12 cellular contexts compared by ENCODE assay signal in the genomic region with DNA sequence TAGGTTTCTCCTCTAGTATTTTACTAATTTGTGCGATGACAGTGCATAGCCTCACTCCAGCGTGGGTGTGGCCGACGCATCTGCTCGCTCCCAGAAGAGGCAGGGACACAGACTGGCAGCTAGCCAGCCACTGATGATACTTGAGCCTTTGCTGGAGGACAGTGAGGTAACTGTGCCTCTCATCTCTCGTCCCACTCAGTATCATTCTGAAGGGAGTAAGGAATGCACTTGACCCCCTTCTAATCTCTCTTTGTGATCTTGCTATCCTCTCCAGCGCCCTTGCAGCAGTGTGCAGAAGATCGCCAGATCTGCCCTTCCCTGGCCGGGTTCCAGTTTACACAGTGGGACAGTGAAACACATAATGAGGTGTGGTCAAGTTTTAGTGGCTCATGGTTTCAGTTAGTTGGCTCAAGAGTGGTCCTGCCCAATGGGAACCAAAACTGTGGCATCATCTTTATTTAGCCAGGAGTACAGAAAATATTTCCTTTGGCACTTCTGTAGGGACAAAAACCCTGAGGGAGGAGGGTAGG. TPM values are rescaled to one million over a fixed set of nuclear protein-coding genes. Genes with fewer than 3 reads are reported as not detected.
A peak's percentile ranks its signal among the peaks of the same experiment; 100 is the strongest.
DNase-seq lines count a peak whose midpoint lies in the region; ATAC-seq and TF ChIP-seq lines count a peak whose summit lies in the region.
"Had no signal": no experiment of that assay in that cellular context is flagged by ENCODE, and none has a peak within 500 bp of the region (broad histone marks: within the 10 kb centered on the region; RNA-seq: fewer than 3 reads in every experiment).

No MANE protein-coding gene starts in this region.

- no peak overlapping the region for H4K8ac ChIP-seq in neuronal stem cell (ENCODE audit: low read depth, low read length)

- H3K4me1 ChIP-seq in esophagus muscularis mucosa: peaks cover 4 to 15% (median 5%) of the 10 kb centered on the region in 4 donors
- no peaks in the 10 kb centered on the region for H3K4me1 ChIP-seq in neuronal stem cell (ENCODE audit: control insufficient read depth in 2 of 2, insufficient read depth in 1 of 2, low read depth in 1 of 2, low read length in 2 of 2)
- no peaks in the 10 kb centered on the region for H3K4me1 ChIP-seq in endodermal cell (ENCODE audit: control insufficient read depth, insufficient read depth, low read length)

- H3K27ac Mint-ChIP-seq in endodermal cell: no peak overlapping the region
- H3K27ac Mint-ChIP-seq: activated naive CD4-positive, alpha-beta T cell treated with anti-CD3 and anti-CD28 coated beads, Interleukin-2, amount 50 U/mL, for 24 hours had no signal

- no peak overlapping the region for H2BK120ac ChIP-seq in neuronal stem cell (ENCODE audit: low read depth, low read length)

- TF ChIP-seq POLR2A in esophagus muscularis mucosa (IDR thresholded peaks at IDR 0.05; ENCODE audit: low read depth): no peak

- no peak overlapping the region for H3K14ac ChIP-seq in neuronal stem cell (ENCODE audit: low read length)

- no peak overlapping the region for H3K4ac ChIP-seq in neuronal stem cell (ENCODE audit: low read length)

- peak overlapping the region; percentile 47 for H3K9ac ChIP-seq in neuronal stem cell (ENCODE audit: low read depth, low read length, poor library complexity)
- no peak overlapping the region for H3K9ac ChIP-seq in endodermal cell (ENCODE audit: extremely low read depth, low read length, poor library complexity, severe bottlenecking)

- H3K27ac ChIP-seq in esophagus muscularis mucosa (replicated peaks in 1 of 4): peak overlapping the region in 3 of 4 donors; percentile 1 to 34 (median 18)
- no peak overlapping the region for H3K27ac ChIP-seq in neuronal stem cell (replicated peaks; ENCODE audit: low read length)
- no peak overlapping the region for H3K27ac ChIP-seq in endodermal cell (ENCODE audit: low read depth, low read length)

- in situ Hi-C loops in Caki2 (cut with HindIII; ENCODE audit: low pct_unique_long_range_greater_than_20kb, low sequenced_read_pairs): no loop called here

- no peak overlapping the region for H2BK5ac ChIP-seq in neuronal stem cell (ENCODE audit: low read length)

- WGBS in esophagus muscularis mucosa: 65% methylated on average over 9 of the region's 9 CpGs
- WGBS in neuronal stem cell (ENCODE audit: extremely low coverage in 2 of 2, insufficient read length in 2 of 2, insufficient replicate concordance in 1 of 2), 2 donors: no CpG with 5 or more reads among the region's 9 CpGs
- WGBS in endodermal cell (ENCODE audit: insufficient coverage in 1 of 2, insufficient read length in 1 of 2), 2 experiments: 94 to 98% methylated on average over 8 to 9 of the region's 9 CpGs

- intact Hi-C loops in esophagus muscularis mucosa (cut with DNase I): no loop called here

- peak; percentile 89 for DNase-seq in Caki2 (ENCODE audit: low read depth)
- DNase-seq in NCI-H2227 (lab: John Stamatoyannopoulos, UW; ENCODE audit: unreplicated experiment): peak; percentile 91
- DNase-seq in esophagus muscularis mucosa (ENCODE audit: extremely low spot score): no peak
- DNase-seq in neuronal stem cell (ENCODE audit: low spot score): no peak
- DNase-seq in activated CD4-positive, alpha-beta T cell treated with anti-CD3 and anti-CD28 coated beads, Interleukin-2, amount 50 U/mL, for 48 hours: no peak
- no peak for DNase-seq in endodermal cell
- DNase-seq: CD8-positive, alpha-beta memory T cell; glutamatergic neuron; NCI-H1436 had no signal

- TF ChIP-seq EP300 in esophagus muscularis mucosa (IDR thresholded peaks at IDR 0.05): no peak

- H3K27me3 ChIP-seq in esophagus muscularis mucosa (no peaks in the 10 kb centered on the region), neuronal stem cell (ENCODE audit: control insufficient read depth in 3 of 3, insufficient read depth in 3 of 3, low read depth in 1 of 3, low read length in 3 of 3) (no peaks in the 10 kb centered on the region), endodermal cell (ENCODE audit: control insufficient read depth, insufficient read depth, low read length, poor library complexity, severe bottlenecking) (no peaks in the 10 kb centered on the region)

- no peaks in the 10 kb centered on the region for H3K4me1 Mint-ChIP-seq in endodermal cell
- H3K4me1 Mint-ChIP-seq: activated naive CD4-positive, alpha-beta T cell treated with anti-CD3 and anti-CD28 coated beads, Interleukin-2, amount 50 U/mL, for 24 hours had no signal

- no peak overlapping the region for H2BK15ac ChIP-seq in neuronal stem cell (ENCODE audit: low read length)

- ATAC-seq in HG03571 (IDR thresholded peaks at IDR 0.05; ENCODE audit: unreplicated experiment) (no peak), HG02588 (IDR thresholded peaks at IDR 0.05; ENCODE audit: unreplicated experiment) (no peak)

- no peaks in the 10 kb centered on the region for H3K79me1 ChIP-seq in neuronal stem cell (ENCODE audit: low read depth, low read length)

- H3K36me3 ChIP-seq in esophagus muscularis mucosa: no peaks in the 10 kb centered on the region
- H3K36me3 ChIP-seq in neuronal stem cell (replicated peaks in 1 of 2; ENCODE audit: control insufficient read depth in 2 of 2, insufficient read depth in 2 of 2, low read length in 2 of 2): peaks cover 50 to 98% of the 10 kb centered on the region in 2 donors
- H3K36me3 ChIP-seq in endodermal cell (ENCODE audit: control insufficient read depth, insufficient read depth, low read length): peaks cover 73% of the 10 kb centered on the region

- H4K91ac ChIP-seq in neuronal stem cell (ENCODE audit: low read depth, low read length, poor library complexity): no peak overlapping the region

- H3K4me2 ChIP-seq in neuronal stem cell (ENCODE audit: insufficient read depth, low read length, poor library complexity, severe bottlenecking): no peak overlapping the region

- no peak overlapping the region for H2BK12ac ChIP-seq in neuronal stem cell (ENCODE audit: low read length)

- H3K23ac ChIP-seq in neuronal stem cell (ENCODE audit: low read depth, low read length, poor library complexity): no peak overlapping the region

- H3K18ac ChIP-seq in neuronal stem cell (ENCODE audit: low read length): no peak overlapping the region

- no peaks in the 10 kb centered on the region for H3K9me3 Mint-ChIP-seq in endodermal cell
- H3K9me3 Mint-ChIP-seq: activated naive CD4-positive, alpha-beta T cell treated with anti-CD3 and anti-CD28 coated beads, Interleukin-2, amount 50 U/mL, for 24 hours; CD8-positive, alpha-beta memory T cell had no signal

- peaks cover 65% of the 10 kb centered on the region for H3K36me3 Mint-ChIP-seq in endodermal cell (ENCODE audit: low read depth)
- H3K36me3 Mint-ChIP-seq: activated naive CD4-positive, alpha-beta T cell treated with anti-CD3 and anti-CD28 coated beads, Interleukin-2, amount 50 U/mL, for 24 hours had no signal

- H3K9me3 ChIP-seq in esophagus muscularis mucosa (no peaks in the 10 kb centered on the region), neuronal stem cell (replicated peaks in 1 of 2; ENCODE audit: control insufficient read depth in 2 of 2, insufficient read depth in 1 of 2, low read depth in 1 of 2, low read length in 2 of 2) (no peaks in the 10 kb centered on the region), endodermal cell (ENCODE audit: control insufficient read depth, low read length) (no peaks in the 10 kb centered on the region)

- no peak overlapping the region for H2AFZ ChIP-seq in neuronal stem cell (ENCODE audit: low read length)

- TF ChIP-seq CTCF in esophagus muscularis mucosa (IDR thresholded peaks at IDR 0.05): no peak
- TF ChIP-seq CTCF in endodermal cell (conservative IDR thresholded peaks at IDR 0.05): no peak

- H3K4me3 ChIP-seq in esophagus muscularis mucosa (no peak overlapping the region), neuronal stem cell (ENCODE audit: low read length in 2 of 2) (no peak overlapping the region), endodermal cell (ENCODE audit: low read length) (no peak overlapping the region)

- H3K27me3 Mint-ChIP-seq in endodermal cell (ENCODE audit: insufficient read depth): no peaks in the 10 kb centered on the region
- H3K27me3 Mint-ChIP-seq: activated naive CD4-positive, alpha-beta T cell treated with anti-CD3 and anti-CD28 coated beads, Interleukin-2, amount 50 U/mL, for 24 hours; CD8-positive, alpha-beta memory T cell had no signal

- H2AK5ac ChIP-seq in neuronal stem cell (ENCODE audit: low read depth, low read length): no peak overlapping the region

- no peak overlapping the region for H3K4me3 Mint-ChIP-seq in endodermal cell
- H3K4me3 Mint-ChIP-seq: activated naive CD4-positive, alpha-beta T cell treated with anti-CD3 and anti-CD28 coated beads, Interleukin-2, amount 50 U/mL, for 24 hours; CD8-positive, alpha-beta memory T cell had no signal

RNA-seq across cellular contexts. Expression of a gene that starts 17.5 kb away (rescaled TPM):
- 30.5 and 43.0 TPM in 2 replicates for total RNA-seq in Caki2 (2014; rRNA removed; shearing (Covaris generic); ENCODE audit: low replicate concordance)
- total RNA-seq in esophagus muscularis mucosa (1 to 10 TPM in 2 of 4 donors, under 1 TPM in 2; 0.45 to 1.4 (median 0.87) TPM), endodermal cell (10 to 100 TPM; 35.0 to 49.5 TPM)
- 46.7 TPM for polyA plus RNA-seq in neuronal stem cell (2013, experiment 1 of 2)
- polyA plus RNA-seq in neuronal stem cell (2013, experiment 2 of 2): 46.2 TPM
- 52.9 TPM for polyA plus RNA-seq in endodermal cell (2013, experiment 1 of 2)
- polyA plus RNA-seq in endodermal cell (2013, experiment 2 of 2): 58.8 TPM

RNA-seq across cellular contexts. Expression of a gene that starts 28.0 kb away (rescaled TPM):
- total RNA-seq in Caki2 (2014; rRNA removed; shearing (Covaris generic); ENCODE audit: low replicate concordance): not detected in 2 replicates
- total RNA-seq in esophagus muscularis mucosa (1 to 10 TPM in 2 of 4 donors, under 1 TPM in 2; 0.42 to 1.4 (median 0.93) TPM), endodermal cell (1 to 10 TPM; 6.8 to 8.0 TPM)
- 4.8 TPM for polyA plus RNA-seq in neuronal stem cell (2013, experiment 1 of 2)
- 4.3 TPM for polyA plus RNA-seq in neuronal stem cell (2013, experiment 2 of 2)
- polyA plus RNA-seq in endodermal cell (2013, experiment 1 of 2): 6.1 TPM
- polyA plus RNA-seq in endodermal cell (2013, experiment 2 of 2): 6.0 TPM

RNA-seq across cellular contexts. Expression of a gene that starts 47.8 kb away (rescaled TPM):
- total RNA-seq in Caki2 (2014; rRNA removed; shearing (Covaris generic); ENCODE audit: low replicate concordance): 73.7 and 74.0 TPM in 2 replicates
- total RNA-seq in esophagus muscularis mucosa: 100 to 1,000 TPM in 2 of 4 donors, 10 to 100 TPM in 2; 73.7 to 106 (median 90.8) TPM
- polyA plus RNA-seq in neuronal stem cell (2013, experiment 1 of 2): 80.4 TPM
- 79.4 TPM for polyA plus RNA-seq in neuronal stem cell (2013, experiment 2 of 2)
- 100 to 1,000 TPM; 190 to 211 TPM for total RNA-seq in endodermal cell
- 171 TPM for polyA plus RNA-seq in endodermal cell (2013, experiment 1 of 2)
- 169 TPM for polyA plus RNA-seq in endodermal cell (2013, experiment 2 of 2)

Comparison
In these comparisons a context has a peak if more than half of its experiments do, and no peak if none do; other contexts are left out.
1. DNase-seq: peak in Caki2 (single experiment) and NCI-H2227 (single experiment); none in esophagus muscularis mucosa (single experiment), neuronal stem cell (single experiment), activated CD4-positive, alpha-beta T cell treated with anti-CD3 and anti-CD28 coated beads, Interleukin-2, amount 50 U/mL, for 48 hours (0 of 2) and endodermal cell (single experiment).
2. H3K27ac ChIP-seq: peak in esophagus muscularis mucosa (3 of 4); none in neuronal stem cell (single experiment) and endodermal cell (single experiment).
3. RNA of a gene that starts 17.5 kb away (total RNA-seq): 35.0 to 49.5 TPM in endodermal cell and 30.5 to 43.0 TPM in Caki2; 0.45 to 1.4 TPM in esophagus muscularis mucosa; every median in the first group is over 10 times any median in the second.